Comparison of ENCODE assay signal across 1 cellular context in the genomic region with DNA sequence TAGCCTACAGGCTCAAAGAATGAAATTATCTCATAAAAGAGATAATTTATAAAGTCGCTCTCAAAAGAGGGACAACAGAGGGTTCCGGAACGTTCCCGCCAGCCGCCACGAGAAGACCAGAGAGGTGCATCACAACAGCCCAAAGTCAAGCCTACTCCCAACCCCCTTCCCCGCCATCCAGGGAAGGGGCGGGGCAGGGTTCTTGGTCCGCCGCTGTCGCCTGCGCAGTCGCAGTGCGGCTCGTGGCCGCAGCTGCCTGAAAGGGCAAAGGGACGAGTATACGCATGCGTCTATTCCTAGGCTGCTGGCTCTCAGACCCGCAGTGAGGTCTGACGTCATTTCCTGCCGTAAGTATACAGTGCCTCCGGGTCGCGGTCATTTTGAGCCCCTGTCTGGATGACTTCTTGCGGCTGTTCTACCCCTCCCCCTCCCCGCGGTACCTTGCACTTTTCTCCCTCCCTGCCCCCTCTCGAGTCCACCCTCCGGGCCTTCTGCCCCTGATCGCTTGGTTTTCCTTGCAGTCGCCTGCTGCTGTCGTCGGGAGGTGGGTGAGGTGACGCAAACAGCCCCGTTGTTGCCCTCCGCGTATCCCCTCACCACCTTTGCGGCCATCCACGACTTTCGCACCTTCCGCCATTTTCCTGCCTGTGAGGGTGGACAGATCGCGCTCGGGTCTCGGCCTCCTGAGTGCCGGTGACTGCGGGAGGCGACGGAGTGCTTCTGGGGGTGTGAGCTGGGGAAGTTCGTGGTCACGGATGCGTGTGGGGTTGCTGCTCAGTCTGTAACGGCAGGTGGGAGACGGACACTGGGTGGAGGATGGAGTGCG.
TF ChIP-seq lines count a peak whose summit lies in the region.

Gene OCIAD1, plus strand, starts transcription at position 383 of the 826 bp plus-strand sequence. CDS start 1,537 bp downstream, outside the sequence.

TF ChIP-seq in K562, 482 proteins besides CTCF, POLR2A, EP300 and RAD21 (continued from another document and continues in another):
- TF ChIP-seq REST (CRISPR knock-in tag; IDR thresholded peaks at IDR 0.05; ENCODE audit: low read depth) (no peak), NCOA2 (IDR thresholded peaks at IDR 0.05; ENCODE audit: partially characterized antibody in 2 of 2) (no peak), CC2D1A (IDR thresholded peaks at IDR 0.05) (peak; percentile 73), MEF2D (tag; conservative IDR thresholded peaks at IDR 0.05; ENCODE audit: low read depth) (no peak; the same call in 1 of the 2 replicates), ZNF263 (CRISPR knock-in tag; IDR thresholded peaks at IDR 0.05; ENCODE audit: borderline replicate concordance) (no peak), ILF3 (IDR thresholded peaks at IDR 0.05; ENCODE audit: borderline replicate concordance) (no peak), MCM7 (IDR thresholded peaks at IDR 0.05) (no peak), ETV6 (IDR thresholded peaks at IDR 0.05; ENCODE audit: borderline replicate concordance in 1 of 2, low read depth in 2 of 2, low read length in 1 of 2) (no peak), ETV6 (CRISPR knock-in tag; IDR thresholded peaks at IDR 0.05; ENCODE audit: borderline replicate concordance) (no peak), ZC3H4 (CRISPR knock-in tag; IDR thresholded peaks at IDR 0.05; ENCODE audit: borderline replicate concordance) (peak; percentile 97; the same call in 1 of the 2 replicates), NEUROD1 (IDR thresholded peaks at IDR 0.05; ENCODE audit: borderline replicate concordance, low read depth, low read length, partially characterized antibody) (no peak), ZZZ3 (IDR thresholded peaks at IDR 0.05) (peak; percentile 77), ZNF23 (CRISPR knock-in tag; IDR thresholded peaks at IDR 0.05) (no peak), ZNF395 (CRISPR knock-in tag; IDR thresholded peaks at IDR 0.05) (0 out of 2 replicates have a peak, but pooled peaks have one; percentile 4), MCM2 (IDR thresholded peaks at IDR 0.05; ENCODE audit: low read depth) (no peak), MCM3 (IDR thresholded peaks at IDR 0.05) (no peak), NFE2 (IDR thresholded peaks at IDR 0.05; ENCODE audit: low read depth) (peak; percentile 21; the same call in 1 of the 2 replicates), ZNF274 (IDR thresholded peaks at IDR 0.05; ENCODE audit: borderline replicate concordance, low read depth, low read length) (no peak), NCOR1 (IDR thresholded peaks at IDR 0.05) (peak; percentile 59), NFRKB (IDR thresholded peaks at IDR 0.05; ENCODE audit: low read depth) (peak; percentile 99), RBM22 (IDR thresholded peaks at IDR 0.05; ENCODE audit: low read depth, low read length, poor library complexity, severe bottlenecking) (peak; percentile 59), ZNF347 (CRISPR knock-in tag; IDR thresholded peaks at IDR 0.05; ENCODE audit: low read depth) (no peak), ZFP1 (CRISPR knock-in tag; IDR thresholded peaks at IDR 0.05) (no peak), KAT7 (CRISPR knock-in tag; IDR thresholded peaks at IDR 0.05; ENCODE audit: borderline replicate concordance) (peak; percentile 11; the same call in 1 of the 2 replicates), SMARCA4 (IDR thresholded peaks at IDR 0.05) (peak; percentile 46), HNRNPH1 (optimal IDR thresholded peaks at IDR 0.05; ENCODE audit: low read depth, low read length) (no peak), ZNF280A (IDR thresholded peaks at IDR 0.05; ENCODE audit: low read depth, partially characterized antibody) (no peak), ZNF57 (CRISPR knock-in tag; IDR thresholded peaks at IDR 0.05) (no peak), MYBL2 (IDR thresholded peaks at IDR 0.05; ENCODE audit: low read depth) (no peak), MYBL2 (CRISPR knock-in tag; IDR thresholded peaks at IDR 0.05; ENCODE audit: borderline replicate concordance) (no peak), HDAC2 (IDR thresholded peaks at IDR 0.05) (peak; percentile 70), ARHGAP35 (IDR thresholded peaks at IDR 0.05; ENCODE audit: partially characterized antibody) (no peak), POLR2H (tag; IDR thresholded peaks at IDR 0.05; ENCODE audit: low read depth) (peak; percentile 59; the same call in 1 of the 2 replicates), NFATC3 (IDR thresholded peaks at IDR 0.05) (no peak), CHCHD3 (CRISPR knock-in tag; IDR thresholded peaks at IDR 0.05) (no peak), EWSR1 (IDR thresholded peaks at IDR 0.05; ENCODE audit: borderline replicate concordance, low read depth, partially characterized antibody) (no peak), FOXJ3 (CRISPR knock-in tag; IDR thresholded peaks at IDR 0.05) (no peak), SMARCB1 (IDR thresholded peaks at IDR 0.05; ENCODE audit: insufficient read length, low read depth) (no peak), ETV1 (tag; conservative IDR thresholded peaks at IDR 0.05; ENCODE audit: low read depth) (peak; percentile 75), MEIS2 (IDR thresholded peaks at IDR 0.05; ENCODE audit: partially characterized antibody) (peak; percentile 90), COPS2 (conservative IDR thresholded peaks at IDR 0.05) (no peak), ZNF408 (CRISPR knock-in tag; IDR thresholded peaks at IDR 0.05; ENCODE audit: low read depth) (no peak), ZNF324 (CRISPR knock-in tag; IDR thresholded peaks at IDR 0.05) (no peak), ARNT (IDR thresholded peaks at IDR 0.05) (peak; percentile 23 to 37; a peak in 1 of 4 replicates), MEF2A (IDR thresholded peaks at IDR 0.05; ENCODE audit: control insufficient read depth, low read depth, low read length) (no peak), KDM1A (IDR thresholded peaks at IDR 0.05) (peak in 1 of 2 experiments; percentile 36; a peak in 1 of 4 replicates), IRF2 (CRISPR knock-in tag; IDR thresholded peaks at IDR 0.05) (no peak), TBP (optimal IDR thresholded peaks at IDR 0.05; ENCODE audit: low read depth, low read length) (peak; percentile 91), ZEB2 (IDR thresholded peaks at IDR 0.05) (no peak), XRCC3 (IDR thresholded peaks at IDR 0.05) (no peak), HDAC6 (IDR thresholded peaks at IDR 0.05; ENCODE audit: low read depth, low read length) (no peak), JUN (IDR thresholded peaks at IDR 0.05; ENCODE audit: borderline replicate concordance, low read depth, low read length) (peak; percentile 84), JUN (CRISPR knock-in tag; IDR thresholded peaks at IDR 0.05; ENCODE audit: borderline replicate concordance) (0 out of 2 replicates have a peak, but pooled peaks have one; percentile 13), HNRNPLL (IDR thresholded peaks at IDR 0.05; ENCODE audit: low read depth, low read length, poor library complexity, severe bottlenecking) (peak; percentile 90), ZNF277 (CRISPR knock-in tag; IDR thresholded peaks at IDR 0.05; ENCODE audit: borderline replicate concordance) (no peak), MECOM (CRISPR knock-in tag; IDR thresholded peaks at IDR 0.05) (no peak)
- TF ChIP-seq, protein P1, sequence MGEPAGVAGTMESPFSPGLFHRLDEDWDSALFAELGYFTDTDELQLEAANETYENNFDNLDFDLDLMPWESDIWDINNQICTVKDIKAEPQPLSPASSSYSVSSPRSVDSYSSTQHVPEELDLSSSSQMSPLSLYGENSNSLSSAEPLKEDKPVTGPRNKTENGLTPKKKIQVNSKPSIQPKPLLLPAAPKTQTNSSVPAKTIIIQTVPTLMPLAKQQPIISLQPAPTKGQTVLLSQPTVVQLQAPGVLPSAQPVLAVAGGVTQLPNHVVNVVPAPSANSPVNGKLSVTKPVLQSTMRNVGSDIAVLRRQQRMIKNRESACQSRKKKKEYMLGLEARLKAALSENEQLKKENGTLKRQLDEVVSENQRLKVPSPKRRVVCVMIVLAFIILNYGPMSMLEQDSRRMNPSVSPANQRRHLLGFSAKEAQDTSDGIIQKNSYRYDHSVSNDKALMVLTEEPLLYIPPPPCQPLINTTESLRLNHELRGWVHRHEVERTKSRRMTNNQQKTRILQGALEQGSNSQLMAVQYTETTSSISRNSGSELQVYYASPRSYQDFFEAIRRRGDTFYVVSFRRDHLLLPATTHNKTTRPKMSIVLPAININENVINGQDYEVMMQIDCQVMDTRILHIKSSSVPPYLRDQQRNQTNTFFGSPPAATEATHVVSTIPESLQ (CRISPR knock-in tag; IDR thresholded peaks at IDR 0.05): no peak
- TF ChIP-seq, protein P2, sequence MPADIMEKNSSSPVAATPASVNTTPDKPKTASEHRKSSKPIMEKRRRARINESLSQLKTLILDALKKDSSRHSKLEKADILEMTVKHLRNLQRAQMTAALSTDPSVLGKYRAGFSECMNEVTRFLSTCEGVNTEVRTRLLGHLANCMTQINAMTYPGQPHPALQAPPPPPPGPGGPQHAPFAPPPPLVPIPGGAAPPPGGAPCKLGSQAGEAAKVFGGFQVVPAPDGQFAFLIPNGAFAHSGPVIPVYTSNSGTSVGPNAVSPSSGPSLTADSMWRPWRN (IDR thresholded peaks at IDR 0.05; ENCODE audit: low read depth): no peak
- TF ChIP-seq, protein P3, sequence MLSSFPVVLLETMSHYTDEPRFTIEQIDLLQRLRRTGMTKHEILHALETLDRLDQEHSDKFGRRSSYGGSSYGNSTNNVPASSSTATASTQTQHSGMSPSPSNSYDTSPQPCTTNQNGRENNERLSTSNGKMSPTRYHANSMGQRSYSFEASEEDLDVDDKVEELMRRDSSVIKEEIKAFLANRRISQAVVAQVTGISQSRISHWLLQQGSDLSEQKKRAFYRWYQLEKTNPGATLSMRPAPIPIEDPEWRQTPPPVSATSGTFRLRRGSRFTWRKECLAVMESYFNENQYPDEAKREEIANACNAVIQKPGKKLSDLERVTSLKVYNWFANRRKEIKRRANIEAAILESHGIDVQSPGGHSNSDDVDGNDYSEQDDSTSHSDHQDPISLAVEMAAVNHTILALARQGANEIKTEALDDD (IDR thresholded peaks at IDR 0.05): no peak
- TF ChIP-seq, protein P4, sequence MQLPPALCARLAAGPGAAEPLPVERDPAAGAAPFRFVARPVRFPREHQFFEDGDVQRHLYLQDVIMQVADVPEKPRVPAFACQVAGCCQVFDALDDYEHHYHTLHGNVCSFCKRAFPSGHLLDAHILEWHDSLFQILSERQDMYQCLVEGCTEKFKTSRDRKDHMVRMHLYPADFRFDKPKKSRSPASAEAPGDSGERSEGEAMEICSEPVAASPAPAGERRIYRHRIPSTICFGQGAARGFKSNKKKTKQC (CRISPR knock-in tag; IDR thresholded peaks at IDR 0.05): peak; percentile 88
- TF ChIP-seq, protein P5, sequence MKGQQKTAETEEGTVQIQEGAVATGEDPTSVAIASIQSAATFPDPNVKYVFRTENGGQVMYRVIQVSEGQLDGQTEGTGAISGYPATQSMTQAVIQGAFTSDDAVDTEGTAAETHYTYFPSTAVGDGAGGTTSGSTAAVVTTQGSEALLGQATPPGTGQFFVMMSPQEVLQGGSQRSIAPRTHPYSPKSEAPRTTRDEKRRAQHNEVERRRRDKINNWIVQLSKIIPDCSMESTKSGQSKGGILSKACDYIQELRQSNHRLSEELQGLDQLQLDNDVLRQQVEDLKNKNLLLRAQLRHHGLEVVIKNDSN (CRISPR knock-in tag; IDR thresholded peaks at IDR 0.05): 0 out of 2 replicates have a peak, but pooled peaks have one; percentile 24
